Comparison of ENCODE assay signal across 1 cellular context in the genomic region with DNA sequence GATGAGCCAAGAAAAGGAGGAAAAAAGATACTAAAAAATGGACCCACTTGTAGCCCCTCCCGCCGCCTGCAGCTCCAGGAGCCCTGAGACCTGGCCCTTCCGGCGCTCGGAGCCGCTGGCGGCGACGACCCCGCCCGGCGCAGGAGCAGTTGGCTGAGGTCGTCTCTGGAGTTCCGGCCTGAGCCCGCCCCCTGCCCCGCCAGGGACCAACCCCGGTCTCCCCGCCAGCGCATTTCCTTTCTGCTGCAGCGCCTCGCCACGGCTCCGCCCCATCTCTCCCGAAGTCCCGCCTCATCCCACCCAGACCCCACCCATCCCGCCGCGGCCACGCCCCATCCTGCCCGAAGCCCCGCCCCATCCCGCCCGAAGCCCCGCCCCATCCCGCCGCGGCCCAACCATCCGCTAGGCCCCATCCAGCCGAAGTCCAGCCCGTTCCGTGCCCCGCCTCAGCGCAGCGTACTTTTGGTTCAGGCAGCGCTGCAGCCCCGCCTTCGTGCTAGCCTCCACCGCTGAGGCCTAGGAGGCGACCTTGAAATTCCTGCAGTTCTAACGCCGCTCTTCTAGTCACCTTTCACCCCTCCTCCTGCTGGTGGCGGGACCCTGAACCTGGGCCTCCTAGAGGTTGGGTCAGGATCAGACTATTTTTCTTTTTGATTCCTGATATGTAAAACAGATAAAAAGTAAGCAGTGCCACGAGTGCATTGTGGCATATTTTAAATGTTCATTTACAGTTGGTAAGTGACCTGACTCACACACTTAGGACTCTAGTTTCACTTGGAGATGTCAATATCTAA.
TF ChIP-seq lines count a peak whose summit lies in the region.

A gene with protein sequence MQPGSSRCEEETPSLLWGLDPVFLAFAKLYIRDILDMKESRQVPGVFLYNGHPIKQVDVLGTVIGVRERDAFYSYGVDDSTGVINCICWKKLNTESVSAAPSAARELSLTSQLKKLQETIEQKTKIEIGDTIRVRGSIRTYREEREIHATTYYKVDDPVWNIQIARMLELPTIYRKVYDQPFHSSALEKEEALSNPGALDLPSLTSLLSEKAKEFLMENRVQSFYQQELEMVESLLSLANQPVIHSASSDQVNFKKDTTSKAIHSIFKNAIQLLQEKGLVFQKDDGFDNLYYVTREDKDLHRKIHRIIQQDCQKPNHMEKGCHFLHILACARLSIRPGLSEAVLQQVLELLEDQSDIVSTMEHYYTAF (minus strand): TSS at position 132 of the 794 bp plus-strand sequence. CDS start 590 bp downstream, outside the sequence.

TF ChIP-seq in HepG2, 621 proteins besides CTCF, POLR2A, EP300 and RAD21 (continued from another document and continues in another):
- TF ChIP-seq ZIK1 (CRISPR knock-in tag; IDR thresholded peaks at IDR 0.05; ENCODE audit: borderline replicate concordance, low read depth) (no peak; the same call in 1 of the 2 replicates), ZNF138 (CRISPR knock-in tag; IDR thresholded peaks at IDR 0.05; ENCODE audit: low read depth) (no peak), RCOR2 (CRISPR knock-in tag; IDR thresholded peaks at IDR 0.05) (0 out of 2 replicates have a peak, but pooled peaks have one; percentile 32), ZNF501 (CRISPR knock-in tag; IDR thresholded peaks at IDR 0.05) (peak; percentile 52; the same call in 1 of the 2 replicates), ZNF136 (CRISPR knock-in tag; IDR thresholded peaks at IDR 0.05; ENCODE audit: low read depth) (0 out of 2 replicates have a peak, but pooled peaks have one; percentile 88), ZNF652 (CRISPR knock-in tag; IDR thresholded peaks at IDR 0.05; ENCODE audit: borderline replicate concordance, low read depth) (no peak), CBX5 (CRISPR knock-in tag; IDR thresholded peaks at IDR 0.05; ENCODE audit: borderline replicate concordance) (peak; percentile 52; the same call in 1 of the 2 replicates), NR3C1 (CRISPR knock-in tag; IDR thresholded peaks at IDR 0.05) (no peak), TARDBP (CRISPR knock-in tag; IDR thresholded peaks at IDR 0.05) (peak; percentile 49), KDM2A (CRISPR knock-in tag; IDR thresholded peaks at IDR 0.05; ENCODE audit: borderline replicate concordance, low read depth) (peak; percentile 34; the same call in 1 of the 2 replicates), SIX4 (CRISPR knock-in tag; IDR thresholded peaks at IDR 0.05) (peak; percentile 49; the same call in 1 of the 2 replicates), PHF20 (CRISPR knock-in tag; IDR thresholded peaks at IDR 0.05) (peak; percentile 74), ZNF749 (CRISPR knock-in tag; IDR thresholded peaks at IDR 0.05; ENCODE audit: borderline replicate concordance) (no peak; the same call in 1 of the 2 replicates), ZBTB21 (CRISPR knock-in tag; IDR thresholded peaks at IDR 0.05) (no peak), BRCA1 (CRISPR knock-in tag; IDR thresholded peaks at IDR 0.05) (no peak), ZNF7 (CRISPR knock-in tag; IDR thresholded peaks at IDR 0.05) (peak; percentile 21; the same call in 1 of the 2 replicates), NRL (CRISPR knock-in tag; IDR thresholded peaks at IDR 0.05; ENCODE audit: borderline replicate concordance) (no peak), ARNTL (CRISPR knock-in tag; IDR thresholded peaks at IDR 0.05) (peak; percentile 73), CHD2 (IDR thresholded peaks at IDR 0.05; ENCODE audit: low read depth, low read length) (no peak), RFX3 (CRISPR knock-in tag; IDR thresholded peaks at IDR 0.05) (no peak), KDM6A (CRISPR knock-in tag; IDR thresholded peaks at IDR 0.05; ENCODE audit: low read depth) (peak; percentile 72), MLLT10 (CRISPR knock-in tag; IDR thresholded peaks at IDR 0.05) (no peak)
- TF ChIP-seq, protein P1, sequence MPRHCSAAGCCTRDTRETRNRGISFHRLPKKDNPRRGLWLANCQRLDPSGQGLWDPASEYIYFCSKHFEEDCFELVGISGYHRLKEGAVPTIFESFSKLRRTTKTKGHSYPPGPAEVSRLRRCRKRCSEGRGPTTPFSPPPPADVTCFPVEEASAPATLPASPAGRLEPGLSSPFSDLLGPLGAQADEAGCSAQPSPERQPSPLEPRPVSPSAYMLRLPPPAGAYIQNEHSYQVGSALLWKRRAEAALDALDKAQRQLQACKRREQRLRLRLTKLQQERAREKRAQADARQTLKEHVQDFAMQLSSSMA (CRISPR knock-in tag; IDR thresholded peaks at IDR 0.05): no peak
- TF ChIP-seq, protein P2, sequence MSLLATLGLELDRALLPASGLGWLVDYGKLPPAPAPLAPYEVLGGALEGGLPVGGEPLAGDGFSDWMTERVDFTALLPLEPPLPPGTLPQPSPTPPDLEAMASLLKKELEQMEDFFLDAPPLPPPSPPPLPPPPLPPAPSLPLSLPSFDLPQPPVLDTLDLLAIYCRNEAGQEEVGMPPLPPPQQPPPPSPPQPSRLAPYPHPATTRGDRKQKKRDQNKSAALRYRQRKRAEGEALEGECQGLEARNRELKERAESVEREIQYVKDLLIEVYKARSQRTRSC (CRISPR knock-in tag; IDR thresholded peaks at IDR 0.05; ENCODE audit: low read depth): 0 out of 2 replicates have a peak, but pooled peaks have one; percentile 41
- TF ChIP-seq, protein P3, sequence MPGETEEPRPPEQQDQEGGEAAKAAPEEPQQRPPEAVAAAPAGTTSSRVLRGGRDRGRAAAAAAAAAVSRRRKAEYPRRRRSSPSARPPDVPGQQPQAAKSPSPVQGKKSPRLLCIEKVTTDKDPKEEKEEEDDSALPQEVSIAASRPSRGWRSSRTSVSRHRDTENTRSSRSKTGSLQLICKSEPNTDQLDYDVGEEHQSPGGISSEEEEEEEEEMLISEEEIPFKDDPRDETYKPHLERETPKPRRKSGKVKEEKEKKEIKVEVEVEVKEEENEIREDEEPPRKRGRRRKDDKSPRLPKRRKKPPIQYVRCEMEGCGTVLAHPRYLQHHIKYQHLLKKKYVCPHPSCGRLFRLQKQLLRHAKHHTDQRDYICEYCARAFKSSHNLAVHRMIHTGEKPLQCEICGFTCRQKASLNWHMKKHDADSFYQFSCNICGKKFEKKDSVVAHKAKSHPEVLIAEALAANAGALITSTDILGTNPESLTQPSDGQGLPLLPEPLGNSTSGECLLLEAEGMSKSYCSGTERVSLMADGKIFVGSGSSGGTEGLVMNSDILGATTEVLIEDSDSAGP (CRISPR knock-in tag; IDR thresholded peaks at IDR 0.05; ENCODE audit: borderline replicate concordance): peak; percentile 67; the same call in 1 of the 2 replicates
- TF ChIP-seq, protein P4, sequence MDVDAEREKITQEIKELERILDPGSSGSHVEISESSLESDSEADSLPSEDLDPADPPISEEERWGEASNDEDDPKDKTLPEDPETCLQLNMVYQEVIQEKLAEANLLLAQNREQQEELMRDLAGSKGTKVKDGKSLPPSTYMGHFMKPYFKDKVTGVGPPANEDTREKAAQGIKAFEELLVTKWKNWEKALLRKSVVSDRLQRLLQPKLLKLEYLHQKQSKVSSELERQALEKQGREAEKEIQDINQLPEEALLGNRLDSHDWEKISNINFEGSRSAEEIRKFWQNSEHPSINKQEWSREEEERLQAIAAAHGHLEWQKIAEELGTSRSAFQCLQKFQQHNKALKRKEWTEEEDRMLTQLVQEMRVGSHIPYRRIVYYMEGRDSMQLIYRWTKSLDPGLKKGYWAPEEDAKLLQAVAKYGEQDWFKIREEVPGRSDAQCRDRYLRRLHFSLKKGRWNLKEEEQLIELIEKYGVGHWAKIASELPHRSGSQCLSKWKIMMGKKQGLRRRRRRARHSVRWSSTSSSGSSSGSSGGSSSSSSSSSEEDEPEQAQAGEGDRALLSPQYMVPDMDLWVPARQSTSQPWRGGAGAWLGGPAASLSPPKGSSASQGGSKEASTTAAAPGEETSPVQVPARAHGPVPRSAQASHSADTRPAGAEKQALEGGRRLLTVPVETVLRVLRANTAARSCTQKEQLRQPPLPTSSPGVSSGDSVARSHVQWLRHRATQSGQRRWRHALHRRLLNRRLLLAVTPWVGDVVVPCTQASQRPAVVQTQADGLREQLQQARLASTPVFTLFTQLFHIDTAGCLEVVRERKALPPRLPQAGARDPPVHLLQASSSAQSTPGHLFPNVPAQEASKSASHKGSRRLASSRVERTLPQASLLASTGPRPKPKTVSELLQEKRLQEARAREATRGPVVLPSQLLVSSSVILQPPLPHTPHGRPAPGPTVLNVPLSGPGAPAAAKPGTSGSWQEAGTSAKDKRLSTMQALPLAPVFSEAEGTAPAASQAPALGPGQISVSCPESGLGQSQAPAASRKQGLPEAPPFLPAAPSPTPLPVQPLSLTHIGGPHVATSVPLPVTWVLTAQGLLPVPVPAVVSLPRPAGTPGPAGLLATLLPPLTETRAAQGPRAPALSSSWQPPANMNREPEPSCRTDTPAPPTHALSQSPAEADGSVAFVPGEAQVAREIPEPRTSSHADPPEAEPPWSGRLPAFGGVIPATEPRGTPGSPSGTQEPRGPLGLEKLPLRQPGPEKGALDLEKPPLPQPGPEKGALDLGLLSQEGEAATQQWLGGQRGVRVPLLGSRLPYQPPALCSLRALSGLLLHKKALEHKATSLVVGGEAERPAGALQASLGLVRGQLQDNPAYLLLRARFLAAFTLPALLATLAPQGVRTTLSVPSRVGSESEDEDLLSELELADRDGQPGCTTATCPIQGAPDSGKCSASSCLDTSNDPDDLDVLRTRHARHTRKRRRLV (CRISPR knock-in tag; IDR thresholded peaks at IDR 0.05): no peak
- TF ChIP-seq, protein P5, sequence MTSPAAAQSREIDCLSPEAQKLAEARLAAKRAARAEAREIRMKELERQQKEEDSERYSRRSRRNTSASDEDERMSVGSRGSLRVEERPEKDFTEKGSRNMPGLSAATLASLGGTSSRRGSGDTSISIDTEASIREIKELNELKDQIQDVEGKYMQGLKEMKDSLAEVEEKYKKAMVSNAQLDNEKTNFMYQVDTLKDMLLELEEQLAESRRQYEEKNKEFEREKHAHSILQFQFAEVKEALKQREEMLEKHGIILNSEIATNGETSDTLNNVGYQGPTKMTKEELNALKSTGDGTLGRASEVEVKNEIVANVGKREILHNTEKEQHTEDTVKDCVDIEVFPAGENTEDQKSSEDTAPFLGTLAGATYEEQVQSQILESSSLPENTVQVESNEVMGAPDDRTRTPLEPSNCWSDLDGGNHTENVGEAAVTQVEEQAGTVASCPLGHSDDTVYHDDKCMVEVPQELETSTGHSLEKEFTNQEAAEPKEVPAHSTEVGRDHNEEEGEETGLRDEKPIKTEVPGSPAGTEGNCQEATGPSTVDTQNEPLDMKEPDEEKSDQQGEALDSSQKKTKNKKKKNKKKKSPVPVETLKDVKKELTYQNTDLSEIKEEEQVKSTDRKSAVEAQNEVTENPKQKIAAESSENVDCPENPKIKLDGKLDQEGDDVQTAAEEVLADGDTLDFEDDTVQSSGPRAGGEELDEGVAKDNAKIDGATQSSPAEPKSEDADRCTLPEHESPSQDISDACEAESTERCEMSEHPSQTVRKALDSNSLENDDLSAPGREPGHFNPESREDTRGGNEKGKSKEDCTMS (CRISPR knock-in tag; conservative IDR thresholded peaks at IDR 0.05): no peak
- TF ChIP-seq, protein P6, sequence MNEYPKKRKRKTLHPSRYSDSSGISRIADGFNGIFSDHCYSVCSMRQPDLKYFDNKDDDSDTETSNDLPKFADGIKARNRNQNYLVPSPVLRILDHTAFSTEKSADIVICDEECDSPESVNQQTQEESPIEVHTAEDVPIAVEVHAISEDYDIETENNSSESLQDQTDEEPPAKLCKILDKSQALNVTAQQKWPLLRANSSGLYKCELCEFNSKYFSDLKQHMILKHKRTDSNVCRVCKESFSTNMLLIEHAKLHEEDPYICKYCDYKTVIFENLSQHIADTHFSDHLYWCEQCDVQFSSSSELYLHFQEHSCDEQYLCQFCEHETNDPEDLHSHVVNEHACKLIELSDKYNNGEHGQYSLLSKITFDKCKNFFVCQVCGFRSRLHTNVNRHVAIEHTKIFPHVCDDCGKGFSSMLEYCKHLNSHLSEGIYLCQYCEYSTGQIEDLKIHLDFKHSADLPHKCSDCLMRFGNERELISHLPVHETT (CRISPR knock-in tag; conservative IDR thresholded peaks at IDR 0.05): 0 out of 2 replicates have a peak, but pooled peaks have one; percentile 62
- TF ChIP-seq, protein P7, sequence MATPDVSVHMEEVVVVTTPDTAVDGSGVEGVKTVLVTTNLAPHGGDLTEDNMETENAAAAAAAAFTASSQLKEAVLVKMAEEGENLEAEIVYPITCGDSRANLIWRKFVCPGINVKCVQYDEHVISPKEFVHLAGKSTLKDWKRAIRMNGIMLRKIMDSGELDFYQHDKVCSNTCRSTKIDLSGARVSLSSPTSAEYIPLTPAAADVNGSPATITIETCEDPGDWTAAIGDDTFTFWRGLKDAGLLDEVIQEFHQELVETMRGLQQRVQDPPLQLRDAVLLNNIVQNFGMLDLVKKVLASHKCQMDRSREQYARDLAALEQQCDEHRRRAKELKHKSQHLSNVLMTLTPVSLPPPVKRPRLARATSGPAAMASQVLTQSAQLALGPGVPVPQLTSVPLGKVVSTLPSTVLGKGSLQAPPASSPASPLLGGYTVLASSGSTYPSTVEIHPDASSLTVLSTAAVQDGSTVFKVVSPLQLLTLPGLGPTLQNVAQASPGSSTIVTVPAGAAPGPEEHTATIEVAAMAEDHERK (CRISPR knock-in tag; IDR thresholded peaks at IDR 0.05; ENCODE audit: low read depth): no peak
- TF ChIP-seq, protein P8, sequence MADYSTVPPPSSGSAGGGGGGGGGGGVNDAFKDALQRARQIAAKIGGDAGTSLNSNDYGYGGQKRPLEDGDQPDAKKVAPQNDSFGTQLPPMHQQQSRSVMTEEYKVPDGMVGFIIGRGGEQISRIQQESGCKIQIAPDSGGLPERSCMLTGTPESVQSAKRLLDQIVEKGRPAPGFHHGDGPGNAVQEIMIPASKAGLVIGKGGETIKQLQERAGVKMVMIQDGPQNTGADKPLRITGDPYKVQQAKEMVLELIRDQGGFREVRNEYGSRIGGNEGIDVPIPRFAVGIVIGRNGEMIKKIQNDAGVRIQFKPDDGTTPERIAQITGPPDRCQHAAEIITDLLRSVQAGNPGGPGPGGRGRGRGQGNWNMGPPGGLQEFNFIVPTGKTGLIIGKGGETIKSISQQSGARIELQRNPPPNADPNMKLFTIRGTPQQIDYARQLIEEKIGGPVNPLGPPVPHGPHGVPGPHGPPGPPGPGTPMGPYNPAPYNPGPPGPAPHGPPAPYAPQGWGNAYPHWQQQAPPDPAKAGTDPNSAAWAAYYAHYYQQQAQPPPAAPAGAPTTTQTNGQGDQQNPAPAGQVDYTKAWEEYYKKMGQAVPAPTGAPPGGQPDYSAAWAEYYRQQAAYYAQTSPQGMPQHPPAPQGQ (CRISPR knock-in tag; IDR thresholded peaks at IDR 0.05; ENCODE audit: borderline replicate concordance): no peak
